Comparison of ENCODE assay signal across 8 cellular contexts in the genomic region with DNA sequence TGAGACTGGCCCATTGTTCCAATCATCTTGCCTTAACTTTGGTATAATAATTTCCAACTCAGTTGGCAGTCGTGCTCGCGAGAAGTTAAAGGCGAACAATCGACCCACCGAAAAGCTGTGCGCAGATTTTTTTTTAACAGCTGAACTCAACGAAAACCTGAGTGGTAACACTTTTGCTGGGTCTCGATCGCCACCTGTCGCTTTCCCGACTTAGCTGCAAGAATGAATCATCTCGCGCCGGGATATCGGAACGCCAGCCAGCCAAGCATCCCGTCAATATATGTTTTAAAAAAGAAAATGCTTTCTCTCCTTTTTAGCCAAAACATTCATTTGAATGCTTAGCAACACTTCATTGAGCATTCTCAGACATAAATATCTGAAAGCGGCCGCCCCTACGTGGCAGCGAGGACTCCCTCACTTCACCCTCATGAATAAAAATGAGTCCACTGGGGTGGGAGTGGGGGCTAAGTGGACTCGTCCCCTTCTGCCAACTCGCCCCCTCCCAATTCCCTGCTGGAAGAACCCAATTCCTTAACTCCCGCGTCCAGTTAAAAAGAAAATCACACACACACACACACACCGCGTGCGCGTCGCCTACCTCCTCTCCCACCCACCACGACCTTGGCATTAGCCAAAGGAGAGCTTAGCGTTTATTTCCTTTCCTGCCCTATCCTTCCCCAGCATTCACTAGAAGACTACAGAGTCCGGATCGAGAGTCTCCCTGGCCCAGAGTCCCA. TPM values are rescaled to one million over a fixed set of nuclear protein-coding genes. Genes with fewer than 3 reads are reported as not detected.
DNase-seq lines count a peak whose midpoint lies in the region; ATAC-seq and TF ChIP-seq lines count a peak whose summit lies in the region.

No MANE protein-coding gene starts in this region.

- no peaks in the 10 kb centered on the region for H3K36me3 ChIP-seq in urinary bladder (ENCODE audit: insufficient read depth)

- peak overlapping the region; percentile 73 to 86 for H3K4me3 Mint-ChIP-seq in activated T-cell treated with anti-CD3 and anti-CD28 coated beads, Interleukin-2, amount 50 U/mL, for 72 hours
- H3K4me3 Mint-ChIP-seq in naive B cell: peak overlapping the region; percentile 72 to 91 (median 84)

- DNase-seq in AG09319 (ENCODE audit: extremely low read depth, low read depth) (peak; percentile 88), NCI-H345 (lab: John Stamatoyannopoulos, UW) (peak; percentile 69), foreskin fibroblast (peak; percentile 92 to 96), naive B cell (no peak)
- peak; percentile 45 to 58 for DNase-seq in activated T-cell treated with anti-CD3 and anti-CD28 coated beads, Interleukin-2, amount 50 U/mL, for 72 hours

- H3K27ac Mint-ChIP-seq in activated T-cell treated with anti-CD3 and anti-CD28 coated beads, Interleukin-2, amount 50 U/mL, for 72 hours: no peak overlapping the region
- H3K27ac Mint-ChIP-seq in naive B cell: peak overlapping the region in 4 of 6 donors; percentile 6 to 73 (median 59)

- no peaks in the 10 kb centered on the region for H3K9me3 Mint-ChIP-seq in activated T-cell treated with anti-CD3 and anti-CD28 coated beads, Interleukin-2, amount 50 U/mL, for 72 hours
- peaks cover 0 to 2% (median 0%) of the 10 kb centered on the region in 7 donors for H3K9me3 Mint-ChIP-seq in naive B cell

- ATAC-seq in GM18511 (IDR thresholded peaks at IDR 0.05; ENCODE audit: unreplicated experiment) (peak; percentile 24), naive B cell (ENCODE audit: low read depth in 2 of 2) (no peak), GM18520 (IDR thresholded peaks at IDR 0.05; ENCODE audit: unreplicated experiment) (no peak)
- ATAC-seq in activated T-cell treated with anti-CD3 and anti-CD28 coated beads, Interleukin-2, amount 50 U/mL, for 72 hours (replicated peaks in 1 of 2): no peak

- H3K4me3 ChIP-seq in foreskin fibroblast (ENCODE audit: low read depth in 1 of 2, low read length in 2 of 2) (peak overlapping the region; percentile 80 to 100), urinary bladder (ENCODE audit: low read depth, low read length) (peak overlapping the region; percentile 56)

- H3K4me1 ChIP-seq in urinary bladder (ENCODE audit: insufficient read depth): no peaks in the 10 kb centered on the region

- peaks cover 0 to 1% of the 10 kb centered on the region in 2 donors for H3K36me3 Mint-ChIP-seq in activated T-cell treated with anti-CD3 and anti-CD28 coated beads, Interleukin-2, amount 50 U/mL, for 72 hours (ENCODE audit: insufficient read depth in 2 of 2)
- H3K36me3 Mint-ChIP-seq in naive B cell: peaks cover 0 to 12% of the 10 kb centered on the region in 2 donors

- peaks cover 85% of the 10 kb centered on the region for H3K27me3 Mint-ChIP-seq in activated T-cell treated with anti-CD3 and anti-CD28 coated beads, Interleukin-2, amount 50 U/mL, for 72 hours (ENCODE audit: low read depth)
- H3K27me3 Mint-ChIP-seq in naive B cell: peaks cover 84 to 85% (median 84%) of the 10 kb centered on the region in 3 donors

- TF ChIP-seq CTCF in AG09319 (IDR thresholded peaks at IDR 0.05; ENCODE audit: low read depth, low read length): peak; percentile 77
- TF ChIP-seq CTCF in foreskin fibroblast (IDR thresholded peaks at IDR 0.05; ENCODE audit: low read depth, low read length): peak; percentile 74

- under 1% methylated on average over 35 of the region's 35 CpGs for WGBS in urinary bladder

- H3K27ac ChIP-seq in urinary bladder (ENCODE audit: low read depth): peak overlapping the region; percentile 13

- peaks cover 62% of the 10 kb centered on the region for H3K4me1 Mint-ChIP-seq in activated T-cell treated with anti-CD3 and anti-CD28 coated beads, Interleukin-2, amount 50 U/mL, for 72 hours (ENCODE audit: low read depth)
- H3K4me1 Mint-ChIP-seq in naive B cell: peaks cover 50 to 66% (median 60%) of the 10 kb centered on the region in 3 donors

RNA-seq across cellular contexts. Expression of gene COL12A1, which starts 1.5 kb away (rescaled TPM):
- not detected for total RNA-seq in activated T-cell treated with anti-CD3 and anti-CD28 coated beads, Interleukin-2, amount 50 U/mL, for 72 hours
- polyA plus RNA-seq in naive B cell (ENCODE audit: low read depth in 6 of 6) (not detected), urinary bladder (54.8 TPM)
- total RNA-seq in urinary bladder: 470 TPM

RNA-seq across cellular contexts. Expression of gene COX7A2, which starts 39.2 kb away (rescaled TPM):
- total RNA-seq in activated T-cell treated with anti-CD3 and anti-CD28 coated beads, Interleukin-2, amount 50 U/mL, for 72 hours: 100 to 1,000 TPM; 311 to 325 TPM
- polyA plus RNA-seq in naive B cell (ENCODE audit: low read depth in 6 of 6): 1,000 to 10,000 TPM in 1 of 6 donors, 100 to 1,000 TPM in 5; 776 to 1,084 (median 861) TPM
- 137 TPM for total RNA-seq in urinary bladder
- polyA plus RNA-seq in urinary bladder: 322 TPM

Comparison
In these comparisons a context has a peak if more than half of its experiments do, and no peak if none do; other contexts are left out.
1. RNA of gene COL12A1, which starts 1.5 kb away (total RNA-seq): 470 TPM in urinary bladder (single experiment); not detected in activated T-cell treated with anti-CD3 and anti-CD28 coated beads, Interleukin-2, amount 50 U/mL, for 72 hours; every median in the first group is over 100 times any median in the second.